In genomic region chr11:20010861-20011225, GRCh38 we compare ENCODE assay signal across 1 cellular context.
TF ChIP-seq lines count a peak whose summit lies in the region.

No MANE protein-coding gene starts in this region.

TF ChIP-seq in WTC11, 78 proteins besides CTCF, POLR2A, EP300 and RAD21 (continued from another document):
- TF ChIP-seq, protein P1, sequence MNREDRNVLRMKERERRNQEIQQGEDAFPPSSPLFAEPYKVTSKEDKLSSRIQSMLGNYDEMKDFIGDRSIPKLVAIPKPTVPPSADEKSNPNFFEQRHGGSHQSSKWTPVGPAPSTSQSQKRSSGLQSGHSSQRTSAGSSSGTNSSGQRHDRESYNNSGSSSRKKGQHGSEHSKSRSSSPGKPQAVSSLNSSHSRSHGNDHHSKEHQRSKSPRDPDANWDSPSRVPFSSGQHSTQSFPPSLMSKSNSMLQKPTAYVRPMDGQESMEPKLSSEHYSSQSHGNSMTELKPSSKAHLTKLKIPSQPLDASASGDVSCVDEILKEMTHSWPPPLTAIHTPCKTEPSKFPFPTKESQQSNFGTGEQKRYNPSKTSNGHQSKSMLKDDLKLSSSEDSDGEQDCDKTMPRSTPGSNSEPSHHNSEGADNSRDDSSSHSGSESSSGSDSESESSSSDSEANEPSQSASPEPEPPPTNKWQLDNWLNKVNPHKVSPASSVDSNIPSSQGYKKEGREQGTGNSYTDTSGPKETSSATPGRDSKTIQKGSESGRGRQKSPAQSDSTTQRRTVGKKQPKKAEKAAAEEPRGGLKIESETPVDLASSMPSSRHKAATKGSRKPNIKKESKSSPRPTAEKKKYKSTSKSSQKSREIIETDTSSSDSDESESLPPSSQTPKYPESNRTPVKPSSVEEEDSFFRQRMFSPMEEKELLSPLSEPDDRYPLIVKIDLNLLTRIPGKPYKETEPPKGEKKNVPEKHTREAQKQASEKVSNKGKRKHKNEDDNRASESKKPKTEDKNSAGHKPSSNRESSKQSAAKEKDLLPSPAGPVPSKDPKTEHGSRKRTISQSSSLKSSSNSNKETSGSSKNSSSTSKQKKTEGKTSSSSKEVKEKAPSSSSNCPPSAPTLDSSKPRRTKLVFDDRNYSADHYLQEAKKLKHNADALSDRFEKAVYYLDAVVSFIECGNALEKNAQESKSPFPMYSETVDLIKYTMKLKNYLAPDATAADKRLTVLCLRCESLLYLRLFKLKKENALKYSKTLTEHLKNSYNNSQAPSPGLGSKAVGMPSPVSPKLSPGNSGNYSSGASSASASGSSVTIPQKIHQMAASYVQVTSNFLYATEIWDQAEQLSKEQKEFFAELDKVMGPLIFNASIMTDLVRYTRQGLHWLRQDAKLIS (CRISPR knock-in tag; IDR thresholded peaks at IDR 0.05; ENCODE audit: borderline replicate concordance) = no peak
- TF ChIP-seq CDX4 (CRISPR knock-in tag; IDR thresholded peaks at IDR 0.05; ENCODE audit: borderline replicate concordance) = no peak
- no peak for TF ChIP-seq NR2C2 (CRISPR knock-in tag; IDR thresholded peaks at IDR 0.05)
- no peak for TF ChIP-seq ZNF138 (CRISPR knock-in tag; conservative IDR thresholded peaks at IDR 0.05)
- no peak for TF ChIP-seq ATF2 (CRISPR knock-in tag; IDR thresholded peaks at IDR 0.05; ENCODE audit: borderline replicate concordance, low read depth)
- TF ChIP-seq ZNF219 (CRISPR knock-in tag; IDR thresholded peaks at IDR 0.05; ENCODE audit: borderline replicate concordance) = no peak
- no peak for TF ChIP-seq MYBL2 (CRISPR knock-in tag; IDR thresholded peaks at IDR 0.05)
- TF ChIP-seq CREB1 (CRISPR knock-in tag; IDR thresholded peaks at IDR 0.05) = no peak
- TF ChIP-seq ZMAT4 (CRISPR knock-in tag; IDR thresholded peaks at IDR 0.05) = no peak
- no peak for TF ChIP-seq ZNF416 (CRISPR knock-in tag; IDR thresholded peaks at IDR 0.05)
- no peak for TF ChIP-seq TEAD4 (CRISPR knock-in tag; IDR thresholded peaks at IDR 0.05)
